ENCODE assay signal across 9 cellular contexts in genomic region chr12:130013771-130014484, GRCh38.
DNase-seq lines count a peak whose midpoint lies in the region; ATAC-seq and TF ChIP-seq lines count a peak whose summit lies in the region.
"Had no signal": no experiment of that assay in that cellular context is flagged by ENCODE, and none has a peak within 500 bp of the region (broad histone marks: within the 10 kb centered on the region; RNA-seq: fewer than 3 reads in every experiment).

No MANE protein-coding gene starts in this region.

- H3F3A ChIP-seq in SK-N-SH (replicated peaks; ENCODE audit: insufficient read depth) = no peaks in the 10 kb centered on the region

- no peak overlapping the region for H4K8ac ChIP-seq in mesendoderm (ENCODE audit: low read depth, low read length)

- peak; percentile 21 for DNase-seq in CD1c-positive myeloid dendritic cell (ENCODE audit: extremely low spot score)
- peak; percentile 89 for DNase-seq in SK-N-SH
- peak; percentile 11 to 36 for DNase-seq in dermis microvascular lymphatic vessel endothelial cell (ENCODE audit: low read depth in 2 of 2)
- peak; percentile 80 for DNase-seq in mesendoderm
- DNase-seq in suprapubic skin (ENCODE audit: low spot score in 2 of 2) = no peak
- DNase-seq: naive B cell had no signal

- H3K9ac ChIP-seq in SK-N-SH (no peak overlapping the region), mesendoderm (ENCODE audit: low read length) (no peak overlapping the region)

- H3K79me1 ChIP-seq in mesendoderm (ENCODE audit: low read length) = no peaks in the 10 kb centered on the region

- POLR2A ChIA-PET in SK-N-SH (lab: Yijun Ruan, JAX) = no interaction called here

- H3K36me3 ChIP-seq in SK-N-SH (replicated peaks in 1 of 2; ENCODE audit: control insufficient read depth in 1 of 2, insufficient read depth in 2 of 2, low read length in 1 of 2) = no peaks in the 10 kb centered on the region
- H3K36me3 ChIP-seq in mesendoderm (ENCODE audit: control insufficient read depth, insufficient read depth, low read length) = no peaks in the 10 kb centered on the region
- H3K36me3 ChIP-seq in suprapubic skin = no peaks in the 10 kb centered on the region

- TF ChIP-seq CTCF in LNCAP (IDR thresholded peaks at IDR 0.05) = peak; percentile 72
- TF ChIP-seq CTCF in SK-N-SH (IDR thresholded peaks at IDR 0.05) = peak; percentile 37
- TF ChIP-seq CTCF in suprapubic skin (IDR thresholded peaks at IDR 0.05) = peak; percentile 17 to 75

- no peak overlapping the region for H2BK120ac ChIP-seq in mesendoderm (ENCODE audit: low read depth, low read length)

- H3K4me2 ChIP-seq in SK-N-SH = no peak overlapping the region
- no peak overlapping the region for H3K4me2 ChIP-seq in mesendoderm (ENCODE audit: low read length)

- H3K27me3 ChIP-seq in SK-N-SH (ENCODE audit: insufficient read depth) = no peaks in the 10 kb centered on the region
- H3K27me3 ChIP-seq in mesendoderm (ENCODE audit: insufficient read depth, low read length, poor library complexity) = no peaks in the 10 kb centered on the region
- H3K27me3 ChIP-seq in suprapubic skin = peaks cover 79% of the 10 kb centered on the region

- TF ChIP-seq RAD21 in SK-N-SH (IDR thresholded peaks at IDR 0.05; ENCODE audit: low read length) = peak; percentile 72

- CTCF ChIA-PET in SK-N-SH (lab: Yijun Ruan, JAX) = interaction anchor here (0.5 to 8.0 kb wide), 41 partner anchors 8 to 1755 kb away, joined by 3 to 105 read pairs (median 4); no protein-coding TSS in a partner anchor

- no peak overlapping the region for H3K4ac ChIP-seq in mesendoderm (ENCODE audit: low read depth, low read length)

- H3K79me2 ChIP-seq in SK-N-SH (ENCODE audit: insufficient read depth) (no peaks in the 10 kb centered on the region), mesendoderm (ENCODE audit: control insufficient read depth, insufficient read depth, low read length) (no peaks in the 10 kb centered on the region)

- no peak overlapping the region for H3K18ac ChIP-seq in mesendoderm (ENCODE audit: low read length)

- no peak for TF ChIP-seq POLR2A in suprapubic skin (IDR thresholded peaks at IDR 0.05)

- WGBS in SK-N-SH (ENCODE audit: low lambda C conversion rate) = 8% methylated on average over 32 of the region's 36 CpGs
- WGBS in mesendoderm (ENCODE audit: extremely low coverage, insufficient coverage, low lambda C conversion rate) = no CpG with 5 or more reads among the region's 36 CpGs
- WGBS in suprapubic skin = 6% methylated on average over 34 of the region's 36 CpGs

- no peak overlapping the region for H3K56ac ChIP-seq in mesendoderm (ENCODE audit: low read length)

- H2AK5ac ChIP-seq in mesendoderm (ENCODE audit: low read length) = no peak overlapping the region

- no peak overlapping the region for H2AFZ ChIP-seq in SK-N-SH (ENCODE audit: low read depth)

- H4K20me1 ChIP-seq in SK-N-SH (ENCODE audit: insufficient read depth) = no peaks in the 10 kb centered on the region

- ATAC-seq in GM19395 (IDR thresholded peaks at IDR 0.05; ENCODE audit: unreplicated experiment) (peak; percentile 83), HG02852 (IDR thresholded peaks at IDR 0.05; ENCODE audit: unreplicated experiment) (no peak)

- H3K23ac ChIP-seq in mesendoderm (ENCODE audit: low read length) = no peak overlapping the region

- no peak overlapping the region for H3K4me3 ChIP-seq in SK-N-SH (ENCODE audit: low read depth in 2 of 2, low read length in 1 of 2)
- H3K4me3 ChIP-seq in mesendoderm (ENCODE audit: low read length) = no peak overlapping the region
- no peak overlapping the region for H3K4me3 ChIP-seq in suprapubic skin

- H3K27ac ChIP-seq in SK-N-SH (ENCODE audit: low read depth in 2 of 2, low read length in 1 of 2) (no peak overlapping the region), mesendoderm (ENCODE audit: low read depth, low read length) (no peak overlapping the region), suprapubic skin (no peak overlapping the region)

- H4K5ac ChIP-seq in mesendoderm (ENCODE audit: low read length) = no peak overlapping the region

- TF ChIP-seq EP300 in SK-N-SH (IDR thresholded peaks at IDR 0.05; ENCODE audit: borderline replicate concordance in 1 of 2, low read depth in 1 of 2, low read length in 1 of 2) (no peak), suprapubic skin (IDR thresholded peaks at IDR 0.05) (no peak)

- no peak overlapping the region for H2BK15ac ChIP-seq in mesendoderm (replicated peaks; ENCODE audit: low read depth)

- no peaks in the 10 kb centered on the region for H3K9me2 ChIP-seq in SK-N-SH

- H3K4me1 ChIP-seq in SK-N-SH (ENCODE audit: control insufficient read depth in 1 of 2, insufficient read depth in 2 of 2, low read depth in 1 of 2, low read length in 1 of 2) (no peaks in the 10 kb centered on the region; a peak in 1 of 4 replicates), mesendoderm (ENCODE audit: control insufficient read depth, low read depth, low read length) (no peaks in the 10 kb centered on the region), suprapubic skin (peaks cover 11% of the 10 kb centered on the region)

- H2BK5ac ChIP-seq in mesendoderm (ENCODE audit: low read length) = no peak overlapping the region

- H3K9me3 ChIP-seq in SK-N-SH = no peaks in the 10 kb centered on the region
- H3K9me3 ChIP-seq in suprapubic skin = no peaks in the 10 kb centered on the region

TF ChIP-seq in SK-N-SH, 30 proteins besides CTCF, POLR2A, EP300 and RAD21:
- peak; percentile 49; the same call in 1 of the 2 replicates for TF ChIP-seq SMC3 (IDR thresholded peaks at IDR 0.05; ENCODE audit: low read depth, low read length)
- TF ChIP-seq JUND (IDR thresholded peaks at IDR 0.05) = no peak
- TF ChIP-seq NFIC (IDR thresholded peaks at IDR 0.05; ENCODE audit: borderline replicate concordance) = no peak
- no peak for TF ChIP-seq SIN3A (IDR thresholded peaks at IDR 0.05; ENCODE audit: borderline replicate concordance, low read depth, low read length)

Comparison
In these comparisons a context has a peak if more than half of its experiments do, and no peak if none do; other contexts are left out.
1. DNase-seq: peak in CD1c-positive myeloid dendritic cell (single experiment), SK-N-SH (single experiment), dermis microvascular lymphatic vessel endothelial cell (2 of 2) and mesendoderm (single experiment); none in suprapubic skin (0 of 2).
2. Peak in every context shown above with its lines, with median percentiles within 50 percentile points of each other: CTCF ChIP-seq.